Comparison of ENCODE assay signal across 9 cellular contexts in genomic region chr4:185265942-185266341, GRCh38.
DNase-seq lines count a peak whose midpoint lies in the region; ATAC-seq and TF ChIP-seq lines count a peak whose summit lies in the region.
"Had no signal": no experiment of that assay in that cellular context is flagged by ENCODE, and none has a peak within 500 bp of the region (broad histone marks: within the 10 kb centered on the region; RNA-seq: fewer than 3 reads in every experiment).

No MANE protein-coding gene starts in this region.

- H4K20me1 ChIP-seq in SU-DHL-6 (ENCODE audit: low read depth, low read length), result no peaks in the 10 kb centered on the region

- no peak overlapping the region for H3K9ac ChIP-seq in SU-DHL-6 (ENCODE audit: low read length)

- H3K4me3 ChIP-seq in SU-DHL-6 (ENCODE audit: insufficient read depth, low read length, poor library complexity, severe bottlenecking), result no peak overlapping the region
- H3K4me3 ChIP-seq: pancreas had no signal

- no peak overlapping the region for H2AFZ ChIP-seq in SU-DHL-6 (ENCODE audit: low read depth, low read length, severe bottlenecking)

- no peaks in the 10 kb centered on the region for H3K27me3 Mint-ChIP-seq in stimulated activated naive CD8-positive, alpha-beta T cell treated with anti-CD3 and anti-CD28 coated beads, Interleukin-15, amount 100 ng/mL, for 72 hours
- H3K27me3 Mint-ChIP-seq in stimulated activated naive B cell treated with anti-CD40 and anti-IgM and Interleukin-4, amounts not matched to agents 10 μg/mL and 1 μg/mL and 100 μg/mL, for 72 hours, result no peaks in the 10 kb centered on the region

- H3K4me2 ChIP-seq in SU-DHL-6 (ENCODE audit: low read depth, low read length, poor library complexity, severe bottlenecking), result peak overlapping the region; percentile 24

- H3K9me2 ChIP-seq in SU-DHL-6 (replicated peaks; ENCODE audit: insufficient read depth, low read length), result no peaks in the 10 kb centered on the region

- DNase-seq in stimulated activated naive CD8-positive, alpha-beta T cell treated with anti-CD3 and anti-CD28 coated beads, Interleukin-15, amount 100 ng/mL, for 72 hours, result no peak
- no peak for DNase-seq in stimulated activated naive CD8-positive, alpha-beta T cell treated with anti-CD3 and anti-CD28 coated beads, Interleukin-15, Interleukin-2, amounts not matched to agents 100 U/mL and 50 U/mL, for 24 hours
- no peak for DNase-seq in stimulated activated naive B cell treated with anti-CD40 and anti-IgM and Interleukin-4, amounts not matched to agents 10 μg/mL and 1 μg/mL and 100 μg/mL, for 72 hours
- DNase-seq in NCI-H1436 treated with DMSO at 0.1 percent for 48 hours (lab: John Stamatoyannopoulos, UW) (no peak), NCI-H2196 (lab: John Stamatoyannopoulos, UW; ENCODE audit: unreplicated experiment) (no peak)
- DNase-seq in stimulated activated CD4-positive, alpha-beta T cell treated with anti-CD3 and anti-CD28 coated beads, Interleukin-15, amount 100 ng/mL, for 24 hours, result no peak
- DNase-seq: pancreas had no signal

- H3K4me3 Mint-ChIP-seq in stimulated activated naive CD8-positive, alpha-beta T cell treated with anti-CD3 and anti-CD28 coated beads, Interleukin-15, amount 100 ng/mL, for 72 hours, result no peak overlapping the region
- H3K4me3 Mint-ChIP-seq in stimulated activated naive B cell treated with anti-CD40 and anti-IgM and Interleukin-4, amounts not matched to agents 10 μg/mL and 1 μg/mL and 100 μg/mL, for 72 hours, result no peak overlapping the region

- peaks cover 11% of the 10 kb centered on the region; the same call in 1 of the 2 replicates for H3F3A ChIP-seq in SU-DHL-6 (ENCODE audit: insufficient read depth)

- no peaks in the 10 kb centered on the region for H3K9me3 Mint-ChIP-seq in stimulated activated naive CD8-positive, alpha-beta T cell treated with anti-CD3 and anti-CD28 coated beads, Interleukin-15, amount 100 ng/mL, for 72 hours
- no peaks in the 10 kb centered on the region for H3K9me3 Mint-ChIP-seq in stimulated activated naive B cell treated with anti-CD40 and anti-IgM and Interleukin-4, amounts not matched to agents 10 μg/mL and 1 μg/mL and 100 μg/mL, for 72 hours

- H3K9me3 ChIP-seq in SU-DHL-6 (ENCODE audit: insufficient read depth, low read length), result no peaks in the 10 kb centered on the region
- H3K9me3 ChIP-seq: pancreas had no signal

- peaks cover 16% of the 10 kb centered on the region; the same call in 1 of the 2 replicates for H3K36me3 ChIP-seq in SU-DHL-6 (ENCODE audit: low read length)

- peak; percentile 49 for ATAC-seq in stimulated activated naive CD8-positive, alpha-beta T cell treated with anti-CD3 and anti-CD28 coated beads, Interleukin-15, amount 100 ng/mL, for 72 hours
- ATAC-seq in stimulated activated naive CD8-positive, alpha-beta T cell treated with anti-CD3 and anti-CD28 coated beads, Interleukin-15, Interleukin-2, amounts not matched to agents 100 U/mL and 50 U/mL, for 24 hours, result no peak
- ATAC-seq in HG03108 (IDR thresholded peaks at IDR 0.05; ENCODE audit: unreplicated experiment), result peak; percentile 69
- ATAC-seq in stimulated activated naive B cell treated with anti-CD40 and anti-IgM and Interleukin-4, amounts not matched to agents 10 μg/mL and 1 μg/mL and 100 μg/mL, for 72 hours (replicated peaks), result peak; percentile 90 to 99

- peak overlapping the region; percentile 63; the same call in 1 of the 2 replicates for H3K27ac ChIP-seq in SU-DHL-6 (ENCODE audit: low read depth, low read length)
- H3K27ac ChIP-seq: pancreas had no signal

- peaks cover 16% of the 10 kb centered on the region for H3K4me1 Mint-ChIP-seq in stimulated activated naive CD8-positive, alpha-beta T cell treated with anti-CD3 and anti-CD28 coated beads, Interleukin-15, amount 100 ng/mL, for 72 hours
- peaks cover 13 to 28% of the 10 kb centered on the region in 2 donors for H3K4me1 Mint-ChIP-seq in stimulated activated naive B cell treated with anti-CD40 and anti-IgM and Interleukin-4, amounts not matched to agents 10 μg/mL and 1 μg/mL and 100 μg/mL, for 72 hours

- no peak overlapping the region for H3K27ac Mint-ChIP-seq in stimulated activated naive CD8-positive, alpha-beta T cell treated with anti-CD3 and anti-CD28 coated beads, Interleukin-15, amount 100 ng/mL, for 72 hours
- H3K27ac Mint-ChIP-seq in stimulated activated naive B cell treated with anti-CD40 and anti-IgM and Interleukin-4, amounts not matched to agents 10 μg/mL and 1 μg/mL and 100 μg/mL, for 72 hours, result no peak overlapping the region

- H3K36me3 Mint-ChIP-seq in stimulated activated naive B cell treated with anti-CD40 and anti-IgM and Interleukin-4, amounts not matched to agents 10 μg/mL and 1 μg/mL and 100 μg/mL, for 72 hours, result peaks cover 28 to 39% of the 10 kb centered on the region in 2 donors

- H3K79me2 ChIP-seq in SU-DHL-6 (ENCODE audit: insufficient read depth, low read length), result no peaks in the 10 kb centered on the region

- no peaks in the 10 kb centered on the region for H3K27me3 ChIP-seq in SU-DHL-6 (ENCODE audit: low read length)
- H3K27me3 ChIP-seq: pancreas had no signal

- no peak for TF ChIP-seq CTCF in SU-DHL-6 (IDR thresholded peaks at IDR 0.05; ENCODE audit: insufficient read depth, low read length, poor library complexity, severe bottlenecking)
